In genomic region chr17:51165680-51166197, GRCh38 we compare ENCODE assay signal across 8 cellular contexts. TPM values are rescaled to one million over a fixed set of nuclear protein-coding genes. Genes with fewer than 3 reads are reported as not detected.
DNase-seq lines count a peak whose midpoint lies in the region; ATAC-seq, FAIRE-seq and TF ChIP-seq lines count a peak whose summit lies in the region.

No MANE protein-coding gene starts in this region.

- no peaks in the 10 kb centered on the region for H3K9me3 Mint-ChIP-seq in MCF 10A (ENCODE audit: unreplicated experiment)

- H3K27me3 ChIP-seq in left lung, result no peaks in the 10 kb centered on the region
- H3K27me3 ChIP-seq in testis, result no peaks in the 10 kb centered on the region

- H3K4me1 Mint-ChIP-seq in MCF 10A (ENCODE audit: insufficient read depth, unreplicated experiment), result peaks cover 30% of the 10 kb centered on the region

- no peak for TF ChIP-seq POLR2A in testis (IDR thresholded peaks at IDR 0.05)

- H3K36me3 ChIP-seq in left lung (peaks cover 0 to 49% of the 10 kb centered on the region in 2 donors), testis (ENCODE audit: low read depth, missing control alignments) (no peaks in the 10 kb centered on the region)

- no peak for FAIRE-seq in D721Med (lab: Jason Lieb, UNC)

- peak overlapping the region; percentile 100 for H3K27ac Mint-ChIP-seq in MCF 10A (ENCODE audit: low read depth, unreplicated experiment)

- WGBS in testis, 2 donors, result 10 to 11% methylated on average over 21 of the region's 21 CpGs

- ATAC-seq in GM21576 (IDR thresholded peaks at IDR 0.05; ENCODE audit: unreplicated experiment) (peak; percentile 15), left lung (peak; percentile 24), GM19463 (IDR thresholded peaks at IDR 0.05; ENCODE audit: unreplicated experiment) (no peak)

- intact Hi-C loops in MCF 10A (cut with micrococcal nuclease) (loop anchor here (2.0 kb wide), 1 partner anchor 95 kb away; the partner anchor contains the start of genes MBTD1 and UTP18), left lung (cut with DNase I) (no loop called here), testis (cut with DNase I; ENCODE audit: low total_unique reads) (no loop called here)

- POLR2A ChIA-PET in MCF 10A (lab: Yijun Ruan, JAX), result interaction anchor here (0.5 to 2.6 kb wide), 16 partner anchors 11 to 1888 kb away, joined by 3 to 58 read pairs (median 4); partner anchors contain the start of genes MBTD1, NME1, SPAG9 and TOB1

- TF ChIP-seq CTCF in D721Med (IDR thresholded peaks at IDR 0.05; ENCODE audit: insufficient read depth, missing control alignments) (no peak), MCF 10A (IDR thresholded peaks at IDR 0.05; ENCODE audit: unreplicated experiment) (no peak), left lung (IDR thresholded peaks at IDR 0.05) (no peak), testis (IDR thresholded peaks at IDR 0.05) (no peak)

- peaks cover 0 to 28% of the 10 kb centered on the region in 2 donors for H3K4me1 ChIP-seq in left lung
- H3K4me1 ChIP-seq in testis, result peaks cover 14% of the 10 kb centered on the region

- peak overlapping the region; percentile 88 to 95 for H3K27ac ChIP-seq in left lung
- H3K27ac ChIP-seq in testis, result peak overlapping the region; percentile 72 to 92

- H3K9me3 ChIP-seq in left lung (no peaks in the 10 kb centered on the region), testis (no peaks in the 10 kb centered on the region)

- no peaks in the 10 kb centered on the region for H3K27me3 Mint-ChIP-seq in MCF 10A (ENCODE audit: insufficient read depth, unreplicated experiment)

- BruUV-seq in MCF 10A (replicated peaks; lab: Mats Ljungman, UMichigan), result TSS peak; percentile 48

- DNase-seq in D721Med (ENCODE audit: insufficient read length, low spot score) (peak; percentile 49), NCI-H524 treated with DMSO at 0.1 percent for 48 hours (lab: John Stamatoyannopoulos, UW) (peak; percentile 73), MCF 10A (ENCODE audit: unreplicated experiment) (no peak), left lung (peak in 1 of 2 donors; percentile 39), testis (no peak), RPMI8226 (no peak)

- H3K4me3 ChIP-seq in left lung, result peak overlapping the region; percentile 84 to 97
- H3K4me3 ChIP-seq in testis, result peak overlapping the region; percentile 77 to 91

- H3K4me3 Mint-ChIP-seq in MCF 10A (ENCODE audit: unreplicated experiment), result peak overlapping the region; percentile 99

- peaks cover 78% of the 10 kb centered on the region for H3K36me3 Mint-ChIP-seq in MCF 10A (ENCODE audit: insufficient read depth, unreplicated experiment)

- CTCF ChIA-PET in MCF 10A (lab: Yijun Ruan, JAX), result interaction anchor here (0.5 to 0.9 kb wide), 3 partner anchors 11 to 1495 kb away, joined by 3 to 6 read pairs (median 5); no protein-coding TSS in a partner anchor

RNA-seq across cellular contexts. Expression of gene NME2, which starts 0.5 kb away (rescaled TPM):
- total RNA-seq in MCF 10A (2022), result 1,004 and 1,033 TPM in 2 replicates
- total RNA-seq in left lung, result 100 to 1,000 TPM; 451 to 546 TPM
- 100 to 1,000 TPM; 105 to 169 TPM for total RNA-seq in testis
- 196 TPM for polyA plus RNA-seq in testis (ENCODE audit: insufficient read depth, low read depth, low replicate concordance)

RNA-seq across cellular contexts. Expression of gene NME1, which starts 12.4 kb away (rescaled TPM):
- total RNA-seq in MCF 10A (2022) (268 and 324 TPM in 2 replicates), left lung (100 to 1,000 TPM in 1 of 2 donors, 10 to 100 TPM in 1; 66.8 to 131 TPM), testis (10 to 100 TPM; 37.3 to 53.7 TPM)
- 52.3 TPM for polyA plus RNA-seq in testis (ENCODE audit: insufficient read depth, low read depth, low replicate concordance)

RNA-seq across cellular contexts. Expression of gene SPAG9, which starts 45.1 kb away (rescaled TPM):
- total RNA-seq in MCF 10A (2022) (78.5 and 93.9 TPM in 2 replicates), left lung (100 to 1,000 TPM; 105 to 116 TPM), testis (100 to 1,000 TPM; 157 to 165 TPM)
- polyA plus RNA-seq in testis (ENCODE audit: insufficient read depth, low read depth, low replicate concordance), result 159 TPM

Comparison
In these comparisons a context has a peak if more than half of its experiments do, and no peak if none do; other contexts are left out.
1. DNase-seq: peak in D721Med (single experiment) and NCI-H524 treated with DMSO at 0.1 percent for 48 hours (single experiment); none in MCF 10A (single experiment), testis (single experiment) and RPMI8226 (single experiment).